In the genomic region with DNA sequence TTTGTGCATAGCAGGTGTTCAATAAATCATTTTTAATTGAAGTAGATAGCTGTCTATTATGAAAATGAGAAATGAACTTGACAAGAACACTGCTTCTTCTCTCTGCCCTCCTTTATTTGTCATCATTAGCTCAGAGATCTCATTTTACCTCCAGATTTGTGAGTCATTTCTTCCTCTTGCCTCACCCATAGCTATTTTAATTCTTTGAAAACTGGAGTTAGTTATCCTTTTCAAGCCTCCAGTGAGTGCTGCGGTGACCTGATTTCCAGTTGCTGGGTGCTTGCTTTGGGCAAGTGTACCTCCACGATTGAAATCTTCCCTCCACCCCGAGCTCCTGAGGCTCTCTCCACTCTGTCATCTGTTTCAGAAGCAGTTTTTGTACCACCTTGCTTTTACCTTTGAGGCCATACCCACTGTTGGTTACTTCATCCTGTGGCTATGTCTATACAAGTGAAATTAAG, we compare ENCODE assay signal across 10 cellular contexts.
A peak's percentile ranks its signal among the peaks of the same experiment; 100 is the strongest.
DNase-seq lines count a peak whose midpoint lies in the region; ATAC-seq, FAIRE-seq and TF ChIP-seq lines count a peak whose summit lies in the region.
"Had no signal": no experiment of that assay in that cellular context is flagged by ENCODE, and none has a peak within 500 bp of the region (broad histone marks: within the 10 kb centered on the region; RNA-seq: fewer than 3 reads in every experiment).

No MANE protein-coding gene starts in this region.

- H3K4me1 ChIP-seq in HEK293 (ENCODE audit: control insufficient read depth, insufficient read depth, low read length) = no peaks in the 10 kb centered on the region; the same call in 1 of the 2 replicates

- peak overlapping the region; percentile 23 for H3K4me3 Mint-ChIP-seq in activated naive CD4-positive, alpha-beta T cell treated with anti-CD3 and anti-CD28 coated beads, Interleukin-2, amount 50 U/mL, for 24 hours
- H3K4me3 Mint-ChIP-seq: neural crest cell had no signal

- no peaks in the 10 kb centered on the region for H3K9me3 ChIP-seq in HEK293 (ENCODE audit: control insufficient read depth, insufficient read depth, low read depth, low read length)

- POLR2A ChIA-PET in HEK293 (lab: Yijun Ruan, JAX) = no interaction called here

- H3K27ac ChIP-seq in HEK293 (ENCODE audit: extremely low read depth, low read depth, low read length) = no peak overlapping the region
- H3K27ac ChIP-seq: hepatocyte had no signal

- ATAC-seq in GM18520 (IDR thresholded peaks at IDR 0.05; ENCODE audit: unreplicated experiment) = no peak
- ATAC-seq in HG02852 (IDR thresholded peaks at IDR 0.05; ENCODE audit: unreplicated experiment) = no peak
- no peak for ATAC-seq in HG03521 (IDR thresholded peaks at IDR 0.05; ENCODE audit: unreplicated experiment)

- no peak for TF ChIP-seq CTCF in AG10803 (conservative IDR thresholded peaks at IDR 0.05; ENCODE audit: low read length)
- no peak for TF ChIP-seq CTCF in HEK293 (tag by site-specific recombination; IDR thresholded peaks at IDR 0.05)

- DNase-seq in AG10803 (ENCODE audit: low read depth) = peak; percentile 48
- peak; percentile 69 for DNase-seq in kidney tubule cell (ENCODE audit: low spot score)
- no peak for DNase-seq in frontal cortex (ENCODE audit: low spot score in 2 of 2)

- H3K27me3 Mint-ChIP-seq in activated naive CD4-positive, alpha-beta T cell treated with anti-CD3 and anti-CD28 coated beads, Interleukin-2, amount 50 U/mL, for 24 hours = no peaks in the 10 kb centered on the region

- no peak for FAIRE-seq in frontal cortex (lab: Jason Lieb, UNC)

- H3K36me3 ChIP-seq in HEK293 (ENCODE audit: control insufficient read depth in 2 of 2, insufficient read depth in 1 of 2, low read length in 2 of 2) = no peaks in the 10 kb centered on the region

- H3K4me1 Mint-ChIP-seq in activated naive CD4-positive, alpha-beta T cell treated with anti-CD3 and anti-CD28 coated beads, Interleukin-2, amount 50 U/mL, for 24 hours = peaks cover 36% of the 10 kb centered on the region
- H3K4me1 Mint-ChIP-seq: neural crest cell had no signal

- H3K9me3 Mint-ChIP-seq in activated naive CD4-positive, alpha-beta T cell treated with anti-CD3 and anti-CD28 coated beads, Interleukin-2, amount 50 U/mL, for 24 hours = peaks cover 15% of the 10 kb centered on the region

- H3K36me3 Mint-ChIP-seq in activated naive CD4-positive, alpha-beta T cell treated with anti-CD3 and anti-CD28 coated beads, Interleukin-2, amount 50 U/mL, for 24 hours = peaks cover 2% of the 10 kb centered on the region

- peak overlapping the region; percentile 79 for H3K27ac Mint-ChIP-seq in activated naive CD4-positive, alpha-beta T cell treated with anti-CD3 and anti-CD28 coated beads, Interleukin-2, amount 50 U/mL, for 24 hours

- CTCF ChIA-PET in HEK293 (lab: Yijun Ruan, JAX) = no interaction called here

- no peak overlapping the region for H3K4me3 ChIP-seq in AG10803 (ENCODE audit: low read length)
- no peak overlapping the region for H3K4me3 ChIP-seq in HEK293 (ENCODE audit: low read depth, low read length)
- H3K4me3 ChIP-seq: hepatocyte had no signal

TF ChIP-seq in HEK293, 187 proteins besides CTCF, POLR2A, EP300 and RAD21:
- no peak for TF ChIP-seq ZNF658 (tag by site-specific recombination; IDR thresholded peaks at IDR 0.05)
- TF ChIP-seq, protein P1, sequence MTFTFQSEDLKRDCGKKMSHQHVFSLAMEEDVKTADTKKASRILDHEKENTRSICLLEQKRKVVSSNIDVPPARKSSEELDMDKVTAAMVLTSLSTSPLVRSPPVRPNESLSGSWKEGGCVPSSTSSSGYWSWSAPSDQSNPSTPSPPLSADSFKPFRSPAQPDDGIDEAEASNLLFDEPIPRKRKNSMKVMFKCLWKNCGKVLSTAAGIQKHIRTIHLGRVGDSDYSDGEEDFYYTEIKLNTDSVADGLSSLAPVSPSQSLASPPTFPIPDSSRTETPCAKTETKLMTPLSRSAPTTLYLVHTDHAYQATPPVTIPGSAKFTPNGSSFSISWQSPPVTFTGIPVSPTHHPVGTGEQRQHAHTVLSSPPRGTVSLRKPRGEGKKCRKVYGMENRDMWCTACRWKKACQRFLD (tag by site-specific recombination; IDR thresholded peaks at IDR 0.05) = no peak
- TF ChIP-seq, protein P2, sequence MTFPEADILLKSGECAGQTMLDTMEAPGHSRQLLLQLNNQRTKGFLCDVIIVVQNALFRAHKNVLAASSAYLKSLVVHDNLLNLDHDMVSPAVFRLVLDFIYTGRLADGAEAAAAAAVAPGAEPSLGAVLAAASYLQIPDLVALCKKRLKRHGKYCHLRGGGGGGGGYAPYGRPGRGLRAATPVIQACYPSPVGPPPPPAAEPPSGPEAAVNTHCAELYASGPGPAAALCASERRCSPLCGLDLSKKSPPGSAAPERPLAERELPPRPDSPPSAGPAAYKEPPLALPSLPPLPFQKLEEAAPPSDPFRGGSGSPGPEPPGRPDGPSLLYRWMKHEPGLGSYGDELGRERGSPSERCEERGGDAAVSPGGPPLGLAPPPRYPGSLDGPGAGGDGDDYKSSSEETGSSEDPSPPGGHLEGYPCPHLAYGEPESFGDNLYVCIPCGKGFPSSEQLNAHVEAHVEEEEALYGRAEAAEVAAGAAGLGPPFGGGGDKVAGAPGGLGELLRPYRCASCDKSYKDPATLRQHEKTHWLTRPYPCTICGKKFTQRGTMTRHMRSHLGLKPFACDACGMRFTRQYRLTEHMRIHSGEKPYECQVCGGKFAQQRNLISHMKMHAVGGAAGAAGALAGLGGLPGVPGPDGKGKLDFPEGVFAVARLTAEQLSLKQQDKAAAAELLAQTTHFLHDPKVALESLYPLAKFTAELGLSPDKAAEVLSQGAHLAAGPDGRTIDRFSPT (tag by site-specific recombination; IDR thresholded peaks at IDR 0.05) = 0 out of 2 replicates have a peak, but pooled peaks have one; percentile 27

Comparison
In these comparisons a context has a peak if more than half of its experiments do, and no peak if none do; other contexts are left out.
1. DNase-seq: peak in AG10803 (single experiment) and kidney tubule cell (single experiment); none in frontal cortex (0 of 2).